13 cellular contexts compared by ENCODE assay signal in genomic region chr14:61565836-61566536, GRCh38.
A peak's percentile ranks its signal among the peaks of the same experiment; 100 is the strongest.
DNase-seq lines count a peak whose midpoint lies in the region; ATAC-seq and TF ChIP-seq lines count a peak whose summit lies in the region.
"Had no signal": no experiment of that assay in that cellular context is flagged by ENCODE, and none has a peak within 500 bp of the region (broad histone marks: within the 10 kb centered on the region; RNA-seq: fewer than 3 reads in every experiment).

No MANE protein-coding gene starts in this region.

- H3K36me3 ChIP-seq in BLaER1 treated with 17β-estradiol and CSF1 and Interleukin-3, amounts not matched to agents 10 nM and 100 nM = no peaks in the 10 kb centered on the region
- H3K36me3 ChIP-seq: MG63, pancreas had no signal

- H3K9me3 Mint-ChIP-seq in chondrocyte (ENCODE audit: low read depth) = no peaks in the 10 kb centered on the region
- no peaks in the 10 kb centered on the region for H3K9me3 Mint-ChIP-seq in naive B cell
- H3K9me3 Mint-ChIP-seq: immature natural killer cell had no signal

- H3K27me3 Mint-ChIP-seq in chondrocyte (ENCODE audit: low read depth) (no peaks in the 10 kb centered on the region), naive B cell (no peaks in the 10 kb centered on the region)

- peak overlapping the region; percentile 87 to 99 (median 94); a peak in 21 of 22 replicates for H3K27ac ChIP-seq in BLaER1 treated with 17β-estradiol and CSF1 and Interleukin-3, amounts not matched to agents 10 nM and 100 nM

- H3K4me2 ChIP-seq in BLaER1 treated with 17β-estradiol and CSF1 and Interleukin-3, amounts not matched to agents 10 nM and 100 nM = peak overlapping the region; percentile 21 to 98 (median 88); a peak in 21 of 22 replicates

- TF ChIP-seq CTCF in chondrocyte (IDR thresholded peaks at IDR 0.05) = no peak

- H3K4me1 Mint-ChIP-seq in chondrocyte (ENCODE audit: low read depth) = peaks cover 96% of the 10 kb centered on the region
- H3K4me1 Mint-ChIP-seq in naive B cell = peaks cover 62 to 68% (median 66%) of the 10 kb centered on the region in 3 donors

- H3K4me3 Mint-ChIP-seq in chondrocyte (ENCODE audit: unreplicated experiment) (no peak overlapping the region), naive B cell (no peak overlapping the region)
- H3K4me3 Mint-ChIP-seq: immature natural killer cell had no signal

- ATAC-seq in naive B cell (ENCODE audit: low read depth in 2 of 2) (no peak), HG02938 (IDR thresholded peaks at IDR 0.05; ENCODE audit: unreplicated experiment) (no peak)
- ATAC-seq: pancreas had no signal

- no peaks in the 10 kb centered on the region; a peak in 1 of 22 replicates for H3K9me3 ChIP-seq in BLaER1 treated with 17β-estradiol and CSF1 and Interleukin-3, amounts not matched to agents 10 nM and 100 nM (replicated peaks in 1 of 11)
- H3K9me3 ChIP-seq: MG63, pancreas had no signal

- DNase-seq in M059J (ENCODE audit: low read depth) (peak; percentile 87), chondrocyte (ENCODE audit: low spot score) (no peak), naive B cell (no peak), hippocampal formation (lab: John Stamatoyannopoulos, UW) (no peak), NOMO-1 treated with DMSO at 0.1 percent for 48 hours (lab: John Stamatoyannopoulos, UW; ENCODE audit: unreplicated experiment) (no peak), islet precursor cell (no peak)
- DNase-seq: effector memory CD4-positive, alpha-beta T cell; immature natural killer cell; NCI-H526 treated with DMSO at 0.1 percent for 48 hours; pancreas had no signal

- H3K36me3 Mint-ChIP-seq in chondrocyte (ENCODE audit: low read depth) (no peaks in the 10 kb centered on the region), naive B cell (no peaks in the 10 kb centered on the region)

- H3K27me3 ChIP-seq in BLaER1 treated with 17β-estradiol and CSF1 and Interleukin-3, amounts not matched to agents 10 nM and 100 nM = no peaks in the 10 kb centered on the region
- H3K27me3 ChIP-seq: MG63, pancreas had no signal

- H3K4me3 ChIP-seq in BLaER1 treated with 17β-estradiol and CSF1 and Interleukin-3, amounts not matched to agents 10 nM and 100 nM = no peak overlapping the region
- H3K4me3 ChIP-seq: MG63, pancreas had no signal

- peaks cover 94 to 100% (median 100%) of the 10 kb centered on the region in 10 experiments for H3K4me1 ChIP-seq in BLaER1 treated with 17β-estradiol and CSF1 and Interleukin-3, amounts not matched to agents 10 nM and 100 nM

- peak overlapping the region in 7 of 11 experiments; percentile 24 to 84 (median 37); a peak in 8 of 22 replicates for H3K9ac ChIP-seq in BLaER1 treated with 17β-estradiol and CSF1 and Interleukin-3, amounts not matched to agents 10 nM and 100 nM

- H4K20me1 ChIP-seq in BLaER1 treated with 17β-estradiol and CSF1 and Interleukin-3, amounts not matched to agents 10 nM and 100 nM = no peaks in the 10 kb centered on the region

- H3K27ac Mint-ChIP-seq in chondrocyte (ENCODE audit: unreplicated experiment) (peak overlapping the region; percentile 97), naive B cell (peak overlapping the region in 5 of 6 donors; percentile 29 to 98 (median 80))
